1 cellular context compared by ENCODE assay signal in genomic region chr19:4597975-4598671, GRCh38.
TF ChIP-seq lines count a peak whose summit lies in the region.

No MANE protein-coding gene starts in this region.

TF ChIP-seq in K562, 482 proteins besides CTCF, POLR2A, EP300 and RAD21:
- no peak for TF ChIP-seq BMI1 (IDR thresholded peaks at IDR 0.05; ENCODE audit: low read length)
- peak; percentile 87; the same call in 1 of the 2 replicates for TF ChIP-seq ZBTB7A (IDR thresholded peaks at IDR 0.05; ENCODE audit: borderline replicate concordance, control insufficient read depth, low read depth, low read length)
- no peak for TF ChIP-seq GATAD2B (IDR thresholded peaks at IDR 0.05; ENCODE audit: borderline replicate concordance)
- TF ChIP-seq, protein P1, sequence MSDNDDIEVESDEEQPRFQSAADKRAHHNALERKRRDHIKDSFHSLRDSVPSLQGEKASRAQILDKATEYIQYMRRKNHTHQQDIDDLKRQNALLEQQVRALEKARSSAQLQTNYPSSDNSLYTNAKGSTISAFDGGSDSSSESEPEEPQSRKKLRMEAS (CRISPR knock-in tag; IDR thresholded peaks at IDR 0.05), result peak; percentile 32; the same call in 1 of the 2 replicates
- no peak for TF ChIP-seq HNRNPL (IDR thresholded peaks at IDR 0.05; ENCODE audit: low read depth, low read length)
- peak; percentile 47 for TF ChIP-seq SP1 (CRISPR knock-in tag; IDR thresholded peaks at IDR 0.05)
- TF ChIP-seq ZBTB1 (CRISPR knock-in tag; IDR thresholded peaks at IDR 0.05; ENCODE audit: borderline replicate concordance, low read depth), result no peak
- TF ChIP-seq MCM5 (IDR thresholded peaks at IDR 0.05; ENCODE audit: low read depth), result no peak
- peak; percentile 45; the same call in 1 of the 2 replicates for TF ChIP-seq ZNF740 (CRISPR knock-in tag; IDR thresholded peaks at IDR 0.05)
- no peak for TF ChIP-seq ZNF740 (tag; IDR thresholded peaks at IDR 0.05)
- TF ChIP-seq CREBBP (IDR thresholded peaks at IDR 0.05; ENCODE audit: low read depth, low read length), result no peak
- TF ChIP-seq ZNF830 (CRISPR knock-in tag; IDR thresholded peaks at IDR 0.05), result no peak
- no peak for TF ChIP-seq MTA1 (IDR thresholded peaks at IDR 0.05; ENCODE audit: borderline replicate concordance)
- TF ChIP-seq, protein P2, sequence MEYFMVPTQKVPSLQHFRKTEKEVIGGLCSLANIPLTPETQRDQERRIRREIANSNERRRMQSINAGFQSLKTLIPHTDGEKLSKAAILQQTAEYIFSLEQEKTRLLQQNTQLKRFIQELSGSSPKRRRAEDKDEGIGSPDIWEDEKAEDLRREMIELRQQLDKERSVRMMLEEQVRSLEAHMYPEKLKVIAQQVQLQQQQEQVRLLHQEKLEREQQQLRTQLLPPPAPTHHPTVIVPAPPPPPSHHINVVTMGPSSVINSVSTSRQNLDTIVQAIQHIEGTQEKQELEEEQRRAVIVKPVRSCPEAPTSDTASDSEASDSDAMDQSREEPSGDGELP (CRISPR knock-in tag; IDR thresholded peaks at IDR 0.05; ENCODE audit: borderline replicate concordance), result peak; percentile 90
- TF ChIP-seq E2F6 (IDR thresholded peaks at IDR 0.05; ENCODE audit: borderline replicate concordance in 1 of 2, extremely low read depth in 1 of 2, insufficient read depth in 1 of 2, insufficient read length in 1 of 2, low read depth in 1 of 2, low read length in 1 of 2, poor library complexity in 1 of 2, severe bottlenecking in 1 of 2), result peak in 1 of 2 experiments; percentile 21
- no peak for TF ChIP-seq THAP12 (CRISPR knock-in tag; IDR thresholded peaks at IDR 0.05)
- TF ChIP-seq MAZ (CRISPR knock-in tag; conservative IDR thresholded peaks at IDR 0.05 in 1 of 2, IDR thresholded peaks at IDR 0.05 in 1 of 2), result peak in 1 of 2 experiments; percentile 61; a peak in 2 of 4 replicates
- no peak for TF ChIP-seq CEBPG (CRISPR knock-in tag; IDR thresholded peaks at IDR 0.05)
- TF ChIP-seq CEBPG (tag; conservative IDR thresholded peaks at IDR 0.05 in 1 of 2, IDR thresholded peaks at IDR 0.05 in 1 of 2), result no peak
- TF ChIP-seq, protein P3, sequence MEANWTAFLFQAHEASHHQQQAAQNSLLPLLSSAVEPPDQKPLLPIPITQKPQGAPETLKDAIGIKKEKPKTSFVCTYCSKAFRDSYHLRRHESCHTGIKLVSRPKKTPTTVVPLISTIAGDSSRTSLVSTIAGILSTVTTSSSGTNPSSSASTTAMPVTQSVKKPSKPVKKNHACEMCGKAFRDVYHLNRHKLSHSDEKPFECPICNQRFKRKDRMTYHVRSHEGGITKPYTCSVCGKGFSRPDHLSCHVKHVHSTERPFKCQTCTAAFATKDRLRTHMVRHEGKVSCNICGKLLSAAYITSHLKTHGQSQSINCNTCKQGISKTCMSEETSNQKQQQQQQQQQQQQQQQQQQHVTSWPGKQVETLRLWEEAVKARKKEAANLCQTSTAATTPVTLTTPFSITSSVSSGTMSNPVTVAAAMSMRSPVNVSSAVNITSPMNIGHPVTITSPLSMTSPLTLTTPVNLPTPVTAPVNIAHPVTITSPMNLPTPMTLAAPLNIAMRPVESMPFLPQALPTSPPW (CRISPR knock-in tag; IDR thresholded peaks at IDR 0.05), result peak; percentile 75
